ENCODE assay signal across 8 cellular contexts in the genomic region with DNA sequence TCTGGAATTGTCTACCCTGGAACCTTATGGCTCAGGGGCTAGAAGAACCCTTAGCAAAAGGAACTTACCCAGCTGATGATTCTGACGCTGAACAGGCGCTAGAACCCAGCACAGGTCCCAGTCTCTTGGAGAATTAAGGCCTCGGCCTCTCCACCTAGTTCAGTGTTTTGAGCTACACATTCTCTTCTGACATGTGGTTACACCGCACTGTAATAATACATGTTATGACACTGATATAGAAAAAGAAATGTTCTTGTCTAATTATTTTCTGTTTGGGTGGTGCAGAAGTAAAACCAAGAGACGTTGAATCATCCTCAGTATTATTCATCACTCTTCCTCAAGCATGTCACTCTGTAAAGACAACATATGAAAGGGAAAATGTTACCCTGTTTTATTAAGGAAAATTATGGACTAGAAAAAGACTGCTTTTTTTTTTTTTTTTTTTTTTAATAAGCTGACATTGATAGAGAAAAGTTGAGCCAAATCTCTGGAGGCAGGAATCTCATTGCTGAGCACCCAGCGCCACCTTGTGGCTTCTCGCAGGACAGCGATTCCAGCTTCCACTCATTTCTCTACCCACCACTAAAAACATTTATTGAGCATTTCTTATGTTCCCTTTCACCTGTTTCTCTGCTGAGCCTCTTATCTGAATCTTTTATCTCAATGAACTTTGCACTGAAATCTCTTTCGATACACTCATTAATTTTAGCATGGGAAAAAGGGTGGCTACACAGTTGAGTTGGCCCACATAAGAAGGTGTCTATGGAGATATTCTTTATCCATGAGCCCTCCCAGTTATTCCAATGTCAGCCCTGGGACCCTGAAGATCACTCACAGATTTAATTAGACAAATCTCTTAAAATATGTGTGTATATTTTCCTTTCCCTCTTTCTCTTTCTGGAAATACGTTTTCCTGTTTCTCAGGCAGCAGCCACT. TPM values are rescaled to one million over a fixed set of nuclear protein-coding genes. Genes with fewer than 3 reads are reported as not detected.
DNase-seq lines count a peak whose midpoint lies in the region; ATAC-seq and TF ChIP-seq lines count a peak whose summit lies in the region.

No MANE protein-coding gene starts in this region.

- H3K36me3 ChIP-seq in SU-DHL-6 (ENCODE audit: low read length) (no peaks in the 10 kb centered on the region), breast epithelium (no peaks in the 10 kb centered on the region)

- H3F3A ChIP-seq in SU-DHL-6 (ENCODE audit: insufficient read depth) = no peaks in the 10 kb centered on the region

- no peaks in the 10 kb centered on the region for H3K9me2 ChIP-seq in SU-DHL-6 (replicated peaks; ENCODE audit: insufficient read depth, low read length)

- DNase-seq in GDM1 (lab: John Stamatoyannopoulos, UW) (peak; percentile 27), Kasumi-1 (lab: John Stamatoyannopoulos, UW) (peak; percentile 59 to 73), breast epithelium (ENCODE audit: low spot score in 2 of 2) (peak in 1 of 2 donors; percentile 54), kidney tubule cell (ENCODE audit: low spot score) (peak; percentile 49), 8988T (no peak)
- DNase-seq in stimulated activated CD4-positive, alpha-beta T cell treated with anti-CD3 and anti-CD28 coated beads, Interleukin-4, amount 100 ng/mL, for 48 hours (ENCODE audit: low read depth in 2 of 2) = peak; percentile 20 to 51

- H3K27ac ChIP-seq in SU-DHL-6 (ENCODE audit: low read depth, low read length) = no peak overlapping the region
- H3K27ac ChIP-seq in breast epithelium = peak overlapping the region in 1 of 2 donors; percentile 9

- no peak for TF ChIP-seq POLR2A in breast epithelium (IDR thresholded peaks at IDR 0.05)

- H2AFZ ChIP-seq in SU-DHL-6 (ENCODE audit: low read depth, low read length, severe bottlenecking) = no peak overlapping the region

- no peaks in the 10 kb centered on the region for H4K20me1 ChIP-seq in SU-DHL-6 (ENCODE audit: low read depth, low read length)

- TF ChIP-seq CTCF in SU-DHL-6 (IDR thresholded peaks at IDR 0.05; ENCODE audit: insufficient read depth, low read length, poor library complexity, severe bottlenecking) (peak; percentile 53), breast epithelium (IDR thresholded peaks at IDR 0.05) (peak; percentile 70 to 86 (median 75))

- H3K27me3 ChIP-seq in SU-DHL-6 (ENCODE audit: low read length) (no peaks in the 10 kb centered on the region), breast epithelium (no peaks in the 10 kb centered on the region)

- H3K4me3 ChIP-seq in SU-DHL-6 (ENCODE audit: insufficient read depth, low read length, poor library complexity, severe bottlenecking) (no peak overlapping the region), breast epithelium (no peak overlapping the region)

- H3K4me2 ChIP-seq in SU-DHL-6 (ENCODE audit: low read depth, low read length, poor library complexity, severe bottlenecking) = no peak overlapping the region

- H3K79me2 ChIP-seq in SU-DHL-6 (ENCODE audit: insufficient read depth, low read length) = no peaks in the 10 kb centered on the region

- H3K9me3 ChIP-seq in SU-DHL-6 (ENCODE audit: insufficient read depth, low read length) (no peaks in the 10 kb centered on the region), breast epithelium (no peaks in the 10 kb centered on the region)

- ATAC-seq in GM21526 (IDR thresholded peaks at IDR 0.05; ENCODE audit: low FRiP score, unreplicated experiment) = peak; percentile 53

- H3K9ac ChIP-seq in SU-DHL-6 (ENCODE audit: low read length) = no peak overlapping the region

- intact Hi-C loops in breast epithelium (cut with DNase I; ENCODE audit: low total_unique reads) = loop anchor here (10.0 kb wide), 2 partner anchors 115 to 405 kb away; no protein-coding TSS in a partner anchor

- peaks cover 0 to 8% of the 10 kb centered on the region in 2 donors for H3K4me1 ChIP-seq in breast epithelium

RNA-seq across cellular contexts. Expression of gene APLNR, which starts 12.6 kb away (rescaled TPM):
- total RNA-seq in breast epithelium = 1 to 10 TPM in 1 of 3 donors, under 1 TPM in 2; 0.44 to 3.3 (median 0.80) TPM
